20 cellular contexts compared by ENCODE assay signal in genomic region chr5:73282383-73282782, GRCh38.
DNase-seq lines count a peak whose midpoint lies in the region; ATAC-seq and TF ChIP-seq lines count a peak whose summit lies in the region.
"Had no signal": no experiment of that assay in that cellular context is flagged by ENCODE, and none has a peak within 500 bp of the region (broad histone marks: within the 10 kb centered on the region; RNA-seq: fewer than 3 reads in every experiment).

No MANE protein-coding gene starts in this region.

- peak; percentile 15 for ATAC-seq in lung (ENCODE audit: insufficient read depth, low FRiP score)
- ATAC-seq in HG02870 (IDR thresholded peaks at IDR 0.05; ENCODE audit: unreplicated experiment) = no peak

- H3K27ac ChIP-seq in lung (ENCODE audit: low read depth in 1 of 2, low read length in 1 of 2) = peak overlapping the region in 1 of 2 donors; percentile 52
- H3K27ac ChIP-seq: prostate gland had no signal

- H3K27me3 Mint-ChIP-seq in activated CD4-positive, alpha-beta memory T cell treated with anti-CD3 and anti-CD28 coated beads for 36 hours = peaks cover 42% of the 10 kb centered on the region

- TF ChIP-seq CTCF in lung (IDR thresholded peaks at IDR 0.05; ENCODE audit: control extremely low read depth, extremely low read depth) = no peak

- H3K4me3 Mint-ChIP-seq in activated CD4-positive, alpha-beta memory T cell treated with anti-CD3 and anti-CD28 coated beads for 36 hours = no peak overlapping the region
- H3K4me3 Mint-ChIP-seq: activated T-cell treated with anti-CD3 and anti-CD28 coated beads, Interleukin-2, amount 50 U/mL, for 24 hours had no signal

- no peak overlapping the region for H3K4me3 ChIP-seq in lung
- H3K4me3 ChIP-seq: ascending aorta, prostate gland had no signal

- no peaks in the 10 kb centered on the region for H3K4me1 Mint-ChIP-seq in activated CD4-positive, alpha-beta memory T cell treated with anti-CD3 and anti-CD28 coated beads for 36 hours (ENCODE audit: low read depth)

- DNase-seq in DMS53 treated with DMSO at 0.1 percent for 48 hours (lab: John Stamatoyannopoulos, UW; ENCODE audit: unreplicated experiment) (peak; percentile 77), NCI-H128 (lab: John Stamatoyannopoulos, UW; ENCODE audit: unreplicated experiment) (peak; percentile 74), NCI-H510A treated with DMSO at 0.1 percent for 48 hours (lab: John Stamatoyannopoulos, UW) (peak; percentile 84), lung (ENCODE audit: low spot score) (no peak), hepatic stellate cell (ENCODE audit: low spot score) (no peak)
- DNase-seq in activated CD4-positive, alpha-beta memory T cell treated with anti-CD3 and anti-CD28 coated beads for 36 hours = no peak
- no peak for DNase-seq in activated CD8-positive, alpha-beta memory T cell treated with anti-CD3 and anti-CD28 coated beads, Interleukin-2, amount 50 U/mL, for 48 hours
- DNase-seq: activated CD4-positive, alpha-beta T cell treated with anti-CD3 and anti-CD28 coated beads, Interleukin-2, amount 50 U/mL, for 48 hours; activated naive CD4-positive, alpha-beta T cell treated with anti-CD3 and anti-CD28 coated beads, Interleukin-2, amount 50 U/mL, for 16 hours; activated T-cell treated with anti-CD3 and anti-CD28 coated beads, Interleukin-2, amount 50 U/mL, for 24 hours; AML-193; Caco-2; islet precursor cell; KBM-7; mesendoderm; small intestine; stimulated activated CD4-positive, alpha-beta T cell treated with anti-CD3 and anti-CD28 coated beads, Interleukin-4, amount 100 ng/mL, for 4 hours had no signal

- H3K36me3 Mint-ChIP-seq in activated CD4-positive, alpha-beta memory T cell treated with anti-CD3 and anti-CD28 coated beads for 36 hours = no peaks in the 10 kb centered on the region

- POLR2A ChIA-PET in activated CD4-positive, alpha-beta memory T cell treated with anti-CD3 and anti-CD28 coated beads for 36 hours (lab: Charles Lee) = no interaction called here

- H3K9me3 Mint-ChIP-seq in activated CD4-positive, alpha-beta memory T cell treated with anti-CD3 and anti-CD28 coated beads for 36 hours = peaks cover 8% of the 10 kb centered on the region
- H3K9me3 Mint-ChIP-seq: activated T-cell treated with anti-CD3 and anti-CD28 coated beads, Interleukin-2, amount 50 U/mL, for 24 hours had no signal

- no peak overlapping the region for H3K27ac Mint-ChIP-seq in activated CD4-positive, alpha-beta memory T cell treated with anti-CD3 and anti-CD28 coated beads for 36 hours
- H3K27ac Mint-ChIP-seq: activated T-cell treated with anti-CD3 and anti-CD28 coated beads, Interleukin-2, amount 50 U/mL, for 24 hours had no signal

- H3K36me3 ChIP-seq in lung (ENCODE audit: control insufficient read depth in 2 of 2, insufficient read depth in 2 of 2, low read length in 2 of 2) = no peaks in the 10 kb centered on the region
- H3K36me3 ChIP-seq: ascending aorta, prostate gland had no signal

- H3K27me3 ChIP-seq in lung (ENCODE audit: control insufficient read depth, insufficient read depth) = no peaks in the 10 kb centered on the region
- H3K27me3 ChIP-seq: ascending aorta had no signal

- intact Hi-C loops in activated CD4-positive, alpha-beta memory T cell treated with anti-CD3 and anti-CD28 coated beads for 36 hours (cut with micrococcal nuclease) = no loop called here

- peaks cover 0 to 7% of the 10 kb centered on the region in 2 donors for H3K4me1 ChIP-seq in lung (ENCODE audit: control insufficient read depth in 2 of 2, insufficient read depth in 2 of 2, low read length in 2 of 2)
- H3K4me1 ChIP-seq: Caco-2 had no signal

- CTCF ChIA-PET in activated CD4-positive, alpha-beta memory T cell treated with anti-CD3 and anti-CD28 coated beads for 36 hours (lab: Charles Lee) = interaction anchor here (1.2 kb wide), 1 partner anchor 15 kb away, joined by 3 read pairs; no protein-coding TSS in a partner anchor

- 37 to 47% methylated on average over 7 of the region's 7 CpGs for WGBS in lung, 2 donors

- peaks cover 0 to 1% of the 10 kb centered on the region in 2 donors for H3K9me3 ChIP-seq in lung (ENCODE audit: control insufficient read depth in 2 of 2, insufficient read depth in 1 of 2, low read length in 1 of 2)
- H3K9me3 ChIP-seq: ascending aorta, Caco-2, prostate gland had no signal

Comparison
In these comparisons a context has a peak if more than half of its experiments do, and no peak if none do; other contexts are left out.
1. DNase-seq: peak in DMS53 treated with DMSO at 0.1 percent for 48 hours (single experiment), NCI-H128 (single experiment) and NCI-H510A treated with DMSO at 0.1 percent for 48 hours (single experiment); none in lung (single experiment), hepatic stellate cell (single experiment), activated CD4-positive, alpha-beta memory T cell treated with anti-CD3 and anti-CD28 coated beads for 36 hours (single experiment) and activated CD8-positive, alpha-beta memory T cell treated with anti-CD3 and anti-CD28 coated beads, Interleukin-2, amount 50 U/mL, for 48 hours (single experiment).